Comparison of ENCODE assay signal across 1 cellular context in genomic region chr2:68975844-68976243, GRCh38.
TF ChIP-seq lines count a peak whose summit lies in the region.

No MANE protein-coding gene starts in this region.

TF ChIP-seq in A549, 52 proteins besides CTCF, POLR2A, EP300 and RAD21 (continued from another document):
- TF ChIP-seq PBX3 (IDR thresholded peaks at IDR 0.05): no peak
TF ChIP-seq in A549: peak in this region for 0.
